ENCODE assay signal across 29 cellular contexts in the genomic region with DNA sequence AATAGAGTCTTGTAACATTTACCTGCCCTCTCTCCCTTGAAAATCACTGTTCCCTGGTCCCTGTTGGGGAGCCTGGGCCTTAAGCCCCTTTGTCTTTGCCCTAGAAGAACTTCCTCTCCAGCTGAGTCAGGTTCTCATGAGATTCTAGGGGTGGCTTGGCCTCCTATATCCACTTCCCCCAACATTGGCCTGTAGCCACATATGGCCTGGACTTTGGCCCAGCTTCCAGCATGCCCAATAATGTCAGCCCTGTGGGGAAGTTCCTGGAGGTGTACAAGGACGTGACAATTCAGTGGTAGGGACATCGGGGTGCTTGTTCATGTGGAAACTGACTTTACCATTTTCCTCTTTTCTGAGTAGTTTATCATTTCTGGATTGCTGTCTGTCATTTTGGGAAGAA. TPM values are rescaled to one million over a fixed set of nuclear protein-coding genes. Genes with fewer than 3 reads are reported as not detected.
DNase-seq lines count a peak whose midpoint lies in the region; ATAC-seq and TF ChIP-seq lines count a peak whose summit lies in the region.
"Had no signal": no experiment of that assay in that cellular context is flagged by ENCODE, and none has a peak within 500 bp of the region (broad histone marks: within the 10 kb centered on the region; RNA-seq: fewer than 3 reads in every experiment).

No MANE protein-coding gene starts in this region.

- H3K4me3 ChIP-seq in body of pancreas, result no peak overlapping the region
- H3K4me3 ChIP-seq: A549; BLaER1 treated with 17β-estradiol and CSF1 and Interleukin-3, amounts not matched to agents 10 nM and 100 nM; GM23248 had no signal

- H3K27ac ChIP-seq in body of pancreas, result no peak overlapping the region
- H3K27ac ChIP-seq: A549; BLaER1 treated with 17β-estradiol and CSF1 and Interleukin-3, amounts not matched to agents 10 nM and 100 nM; GM23248; KMS-11; RWPE1 had no signal

- H3K36me3 Mint-ChIP-seq in Calu3 (ENCODE audit: insufficient read depth, unreplicated experiment), result no peaks in the 10 kb centered on the region

- H3K27me3 Mint-ChIP-seq in Calu3 (ENCODE audit: unreplicated experiment), result no peaks in the 10 kb centered on the region

- TF ChIP-seq POLR2A in body of pancreas (IDR thresholded peaks at IDR 0.05), result no peak

- H3K9me3 Mint-ChIP-seq in Calu3 (ENCODE audit: low read depth, unreplicated experiment), result peaks cover 3% of the 10 kb centered on the region
- H3K9me3 Mint-ChIP-seq: CD4-positive, alpha-beta T cell had no signal

- 13 to 15% methylated on average over 2 of the region's 2 CpGs for WGBS in body of pancreas, 2 donors

- H3K27me3 ChIP-seq in body of pancreas, result no peaks in the 10 kb centered on the region
- H3K27me3 ChIP-seq: BLaER1 treated with 17β-estradiol and CSF1 and Interleukin-3, amounts not matched to agents 10 nM and 100 nM had no signal

- H3K4me1 Mint-ChIP-seq in Calu3 (ENCODE audit: low read depth, unreplicated experiment), result peaks cover 10% of the 10 kb centered on the region

- DNase-seq in Calu3 (peak; percentile 24), M059J (ENCODE audit: low read depth) (peak; percentile 18), body of pancreas (peak in 3 of 4 donors; percentile 27 to 67 (median 53)), mucosa of gallbladder (ENCODE audit: low spot score) (peak; percentile 82), T1000 (lab: John Stamatoyannopoulos, UW) (no peak), ecto neural progenitor cell (ENCODE audit: low spot score) (no peak), amygdala (lab: John Stamatoyannopoulos, UW) (no peak)
- DNase-seq: AML-193; CD4-positive, alpha-beta T cell; DMS53; GM23248; H7; IMR-90; NCI-H1092; NCI-H1417 treated with DMSO at 0.1 percent for 48 hours; NCI-H187; NCI-H2081 treated with DMSO at 0.1 percent for 48 hours; NCI-H2171; NCI-H226; NCI-H510A; NCI-H69; SHP77 had no signal

- H3K4me3 Mint-ChIP-seq in Calu3 (ENCODE audit: low read depth, unreplicated experiment), result no peak overlapping the region
- H3K4me3 Mint-ChIP-seq: CD4-positive, alpha-beta T cell had no signal

- H3K4me1 ChIP-seq in body of pancreas, result no peaks in the 10 kb centered on the region
- H3K4me1 ChIP-seq: A549; BLaER1 treated with 17β-estradiol and CSF1 and Interleukin-3, amounts not matched to agents 10 nM and 100 nM had no signal

- no peak overlapping the region for H3K27ac Mint-ChIP-seq in Calu3 (ENCODE audit: unreplicated experiment)
- H3K27ac Mint-ChIP-seq: CD4-positive, alpha-beta T cell had no signal

- ATAC-seq in body of pancreas, result no peak
- ATAC-seq: A549 had no signal

- CTCF ChIA-PET in Calu3 (lab: Charles Lee), result no interaction called here

- TF ChIP-seq CTCF in Calu3 (IDR thresholded peaks at IDR 0.05; ENCODE audit: unreplicated experiment), result no peak
- no peak for TF ChIP-seq CTCF in body of pancreas (IDR thresholded peaks at IDR 0.05)

- intact Hi-C loops in Calu3 (cut with micrococcal nuclease; ENCODE audit: unreplicated experiment), result no loop called here
- intact Hi-C loops in body of pancreas (cut with DNase I), result no loop called here

- no peaks in the 10 kb centered on the region for H3K9me3 ChIP-seq in body of pancreas
- H3K9me3 ChIP-seq: A549; BLaER1 treated with 17β-estradiol and CSF1 and Interleukin-3, amounts not matched to agents 10 nM and 100 nM had no signal

- H3K36me3 ChIP-seq in body of pancreas (replicated peaks in 1 of 2; ENCODE audit: insufficient read depth in 1 of 2, low read depth in 2 of 2), result no peaks in the 10 kb centered on the region
- H3K36me3 ChIP-seq: BLaER1 treated with 17β-estradiol and CSF1 and Interleukin-3, amounts not matched to agents 10 nM and 100 nM had no signal

- BruUV-seq in Calu3 (replicated peaks; lab: Mats Ljungman, UMichigan), result no TSS peak

RNA-seq across cellular contexts. Expression of gene MAS1L, which starts 17.2 kb away (rescaled TPM):
- total RNA-seq in Calu3 (2022) (not detected in 2 replicates), body of pancreas (not detected), mucosa of gallbladder (0.26 TPM)
- total RNA-seq in M059J (2014; rRNA removed; shearing (Covaris generic)), result not detected in 2 replicates
- total RNA-seq: CD4-positive, alpha-beta T cell; Daoy; G401; GM23248; H7; IMR-90; SK-MEL-5 had no signal

RNA-seq across cellular contexts. Expression of gene OR2H1, which starts 48.0 kb away (rescaled TPM):
- not detected in 2 replicates for total RNA-seq in Calu3 (2022)
- not detected in 2 replicates for total RNA-seq in M059J (2014; rRNA removed; shearing (Covaris generic))
- total RNA-seq in body of pancreas, result not detected
- total RNA-seq in mucosa of gallbladder, result not detected
- total RNA-seq: CD4-positive, alpha-beta T cell; Daoy; G401; GM23248; H7; IMR-90; SK-MEL-5 had no signal

RNA-seq across cellular contexts. Expression of gene OR11A1, which starts 48.1 kb away (rescaled TPM):
- not detected in 2 replicates for total RNA-seq in Calu3 (2022)
- not detected in 2 replicates for total RNA-seq in M059J (2014; rRNA removed; shearing (Covaris generic))
- not detected for total RNA-seq in body of pancreas
- total RNA-seq in mucosa of gallbladder, result not detected
- total RNA-seq: CD4-positive, alpha-beta T cell; Daoy; G401; GM23248; H7; IMR-90; SK-MEL-5 had no signal

RNA-seq across cellular contexts. Expression of gene UBD, which starts 54.6 kb away (rescaled TPM):
- total RNA-seq in Calu3 (2022) (74.0 and 82.8 TPM in 2 replicates), body of pancreas (10 to 100 TPM in 1 of 2 donors, 1 to 10 TPM in 1; 9.9 to 10.1 TPM), mucosa of gallbladder (not detected)
- 0.17 TPM in 1 of 2 replicates, not detected in the other for total RNA-seq in M059J (2014; rRNA removed; shearing (Covaris generic))
- total RNA-seq: CD4-positive, alpha-beta T cell; GM23248; H7; IMR-90; SK-MEL-5 had no signal

Comparison
In these comparisons a context has a peak if more than half of its experiments do, and no peak if none do; other contexts are left out.
1. DNase-seq: peak in Calu3 (single experiment), M059J (single experiment), body of pancreas (3 of 4) and mucosa of gallbladder (single experiment); none in T1000 (single experiment), ecto neural progenitor cell (single experiment) and amygdala (0 of 56).